8 cellular contexts compared by ENCODE assay signal in the genomic region with DNA sequence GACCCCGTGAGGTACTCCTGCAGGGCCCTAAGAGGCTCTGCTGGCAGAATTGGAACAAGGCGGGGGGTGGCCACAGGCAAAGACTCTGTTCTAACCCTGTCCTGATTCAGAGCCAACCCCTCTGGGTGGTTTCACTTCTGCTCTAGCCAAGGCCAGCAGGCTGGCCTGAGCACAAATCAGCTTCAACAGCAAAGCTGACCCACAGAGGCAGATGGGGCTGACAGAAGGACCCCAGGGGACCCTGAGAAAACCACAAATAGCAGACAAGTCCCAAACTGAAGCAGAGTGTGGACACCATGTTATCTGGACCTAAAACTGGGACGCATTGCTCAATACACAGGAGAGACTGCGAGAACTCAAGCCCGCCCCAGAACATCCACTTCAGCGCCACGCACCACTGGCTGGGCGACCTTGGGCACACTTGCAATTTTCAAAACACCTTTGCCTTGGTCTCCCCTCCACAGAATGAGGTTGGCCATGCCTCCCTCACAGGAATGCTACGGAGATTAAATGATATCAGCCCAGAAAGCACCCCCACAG.
A peak's percentile ranks its signal among the peaks of the same experiment; 100 is the strongest.
DNase-seq lines count a peak whose midpoint lies in the region; ATAC-seq and TF ChIP-seq lines count a peak whose summit lies in the region.

No MANE protein-coding gene starts in this region.

- TF ChIP-seq CTCF in mucosa of descending colon (IDR thresholded peaks at IDR 0.05) = no peak

- peaks cover 59% of the 10 kb centered on the region for H3K4me1 ChIP-seq in mucosa of descending colon (ENCODE audit: low read depth)

- intact Hi-C loops in mucosa of descending colon (cut with DNase I, micrococcal nuclease) = no loop called here

- no peaks in the 10 kb centered on the region for H3K36me3 ChIP-seq in mucosa of descending colon (ENCODE audit: low read depth)

- H3K9me3 ChIP-seq in mucosa of descending colon = no peaks in the 10 kb centered on the region

- H3K4me3 ChIP-seq in mucosa of descending colon = no peak overlapping the region

- ATAC-seq in GM18508 (IDR thresholded peaks at IDR 0.05; ENCODE audit: insufficient read depth, unreplicated experiment) = peak; percentile 92
- peak; percentile 87 for ATAC-seq in HG02571 (IDR thresholded peaks at IDR 0.05; ENCODE audit: unreplicated experiment)
- ATAC-seq in mucosa of descending colon = peak; percentile 17

- peak; percentile 76 for DNase-seq in MV-4-11 (lab: John Stamatoyannopoulos, UW)
- DNase-seq in mucosa of descending colon = peak in 2 of 3 donors; percentile 53 to 58
- no peak for DNase-seq in NCI-H1930 (lab: John Stamatoyannopoulos, UW)
- no peak for DNase-seq in activated naive CD4-positive, alpha-beta T cell (lab: John Stamatoyannopoulos, UW)
- DNase-seq in iPS-NIHi11 (ENCODE audit: low spot score) = no peak
- DNase-seq in activated CD4-positive, alpha-beta T cell treated with anti-CD3 and anti-CD28 coated beads for 1 hour = no peak

Comparison
In these comparisons a context has a peak if more than half of its experiments do, and no peak if none do; other contexts are left out.
1. ATAC-seq: peak in every context shown above with its lines; median percentile 92 in GM18508; 87 in HG02571; 17 in mucosa of descending colon.
2. DNase-seq: peak in MV-4-11 (single experiment) and mucosa of descending colon (2 of 3); none in NCI-H1930 (0 of 2), activated naive CD4-positive, alpha-beta T cell (0 of 4), iPS-NIHi11 (single experiment) and activated CD4-positive, alpha-beta T cell treated with anti-CD3 and anti-CD28 coated beads for 1 hour (single experiment).